In the genomic region with DNA sequence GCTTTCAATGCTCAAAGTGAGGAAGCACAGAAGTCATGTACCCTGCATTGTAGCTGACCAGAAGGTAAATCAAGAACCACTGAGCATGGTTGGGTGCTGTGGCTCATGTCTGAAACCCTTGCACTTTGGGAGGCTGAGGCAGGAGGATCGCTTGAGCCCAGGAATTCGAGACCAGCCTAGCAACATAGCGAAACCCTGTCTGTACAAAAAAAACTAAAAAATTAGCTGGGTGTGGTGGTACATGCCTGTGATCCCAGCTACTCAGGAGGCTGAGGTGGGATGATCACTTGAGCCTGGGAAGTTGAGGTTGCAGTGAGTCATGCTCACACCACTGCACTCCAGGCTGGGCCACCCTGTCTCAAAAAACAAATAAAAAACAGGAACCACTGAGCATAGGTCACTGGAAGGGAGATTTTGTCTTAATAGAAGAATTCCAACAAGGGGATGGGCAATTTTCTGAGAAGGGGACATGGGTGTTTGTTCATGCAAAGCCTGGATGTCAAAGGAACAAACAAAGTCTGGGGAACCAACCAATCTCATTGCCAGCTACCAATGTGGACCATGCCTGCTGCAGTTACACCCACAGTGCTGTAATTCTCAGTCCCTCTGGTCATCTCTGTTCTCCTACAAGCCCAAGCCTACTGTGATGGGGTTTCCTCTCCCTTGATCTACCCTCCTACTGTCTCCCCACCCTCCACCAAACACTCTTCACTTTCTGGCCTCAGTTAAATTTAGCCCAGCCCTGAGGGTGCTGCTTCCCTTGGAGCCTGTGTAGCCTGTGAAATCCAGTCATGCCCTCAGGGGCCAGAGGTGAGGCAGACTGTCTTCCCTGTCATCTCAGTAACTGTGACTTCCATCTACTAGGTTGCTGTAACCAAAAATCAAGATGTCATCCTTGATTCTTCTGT, we compare ENCODE assay signal across 10 cellular contexts. TPM values are rescaled to one million over a fixed set of nuclear protein-coding genes. Genes with fewer than 3 reads are reported as not detected.
DNase-seq lines count a peak whose midpoint lies in the region; ATAC-seq lines count a peak whose summit lies in the region.
"Had no signal": no experiment of that assay in that cellular context is flagged by ENCODE, and none has a peak within 500 bp of the region (broad histone marks: within the 10 kb centered on the region; RNA-seq: fewer than 3 reads in every experiment).

No MANE protein-coding gene starts in this region.

- DNase-seq in A172 (ENCODE audit: low spot score) (peak; percentile 89), HT1080 (ENCODE audit: low read depth) (peak; percentile 86), amniotic epithelial cell (ENCODE audit: low read depth) (peak; percentile 48), left colon (no peak), middle frontal gyrus (ENCODE audit: extremely low spot score, low spot score) (no peak), D341Med (ENCODE audit: low spot score) (no peak)
- DNase-seq in activated CD4-positive, CD25-positive, alpha-beta regulatory T cell (lab: John Stamatoyannopoulos, UW): no peak
- DNase-seq: NCI-H345, T-helper 1 cell had no signal

- ATAC-seq in left colon: peak; percentile 17
- ATAC-seq in GM19023 (IDR thresholded peaks at IDR 0.05; ENCODE audit: unreplicated experiment): no peak

- intact Hi-C loops in left colon (cut with DNase I, micrococcal nuclease): no loop called here

RNA-seq across cellular contexts. Expression of a gene that starts 47.9 kb away (rescaled TPM):
- 8.9 and 39.4 TPM in 2 replicates for total RNA-seq in A172 (2014; rRNA removed; shearing (Covaris generic))
- not detected in 2 replicates for total RNA-seq in HT1080 (2014; rRNA removed; shearing (Covaris generic))
- not detected in 2 replicates for polyA plus RNA-seq in HT1080 (2015; cell fraction: cytosol; rRNA removed)
- polyA plus RNA-seq in HT1080 (2015; cell fraction: nucleus; rRNA removed): not detected in 2 replicates
- total RNA-seq in left colon: 1,000 to 10,000 TPM; 1,089 to 1,608 TPM

Comparison
In these comparisons a context has a peak if more than half of its experiments do, and no peak if none do; other contexts are left out.
1. DNase-seq: peak in A172 (single experiment), HT1080 (single experiment) and amniotic epithelial cell (single experiment); none in left colon (0 of 2), activated CD4-positive, CD25-positive, alpha-beta regulatory T cell (0 of 4), middle frontal gyrus (single experiment) and D341Med (single experiment).
2. RNA of a gene that starts 47.9 kb away (total RNA-seq): 1,089 to 1,608 TPM in left colon; 8.9 to 39.4 TPM in A172 and not detected in HT1080; every median in the first group is over 10 times any median in the second.